In genomic region chr16:4387769-4388168, GRCh38 we compare ENCODE assay signal across 20 cellular contexts. TPM values are rescaled to one million over a fixed set of nuclear protein-coding genes. Genes with fewer than 3 reads are reported as not detected.
DNase-seq lines count a peak whose midpoint lies in the region; ATAC-seq and TF ChIP-seq lines count a peak whose summit lies in the region.
"Had no signal": no experiment of that assay in that cellular context is flagged by ENCODE, and none has a peak within 500 bp of the region (broad histone marks: within the 10 kb centered on the region; RNA-seq: fewer than 3 reads in every experiment).

No MANE protein-coding gene starts in this region.

- peaks cover 9% of the 10 kb centered on the region for H3K36me3 Mint-ChIP-seq in activated CD8-positive, alpha-beta memory T cell treated with anti-CD3 and anti-CD28 coated beads, Interleukin-2, amount 10 ng/mL, durations not matched to agents 7 days and 5 days

- DNase-seq in SJSA1 (ENCODE audit: low read depth in 1 of 2, low spot score in 2 of 2) = no peak
- no peak for DNase-seq in fibroblast of lung (ENCODE audit: low read depth in 2 of 2)
- no peak for DNase-seq in trophoblast cell
- no peak for DNase-seq in activated CD8-positive, alpha-beta memory T cell treated with anti-CD3 and anti-CD28 coated beads, Interleukin-2, amount 10 ng/mL, durations not matched to agents 7 days and 5 days
- no peak for DNase-seq in G401 (ENCODE audit: low spot score)
- DNase-seq in kidney glomerular epithelial cell (lab: John Stamatoyannopoulos, UW) = no peak
- DNase-seq in NCI-H2196 treated with DMSO at 0.1 percent for 48 hours (lab: John Stamatoyannopoulos, UW; ENCODE audit: unreplicated experiment) = no peak
- DNase-seq: activated CD4-positive, alpha-beta T cell treated with anti-CD3 and anti-CD28 coated beads for 48 hours; activated effector memory CD4-positive, alpha-beta T cell treated with anti-CD3 and anti-CD28 coated beads, Interleukin-2, amount 50 U/mL, for 16 hours; caudate nucleus; immature natural killer cell; KG1; NCI-H1930; NCI-H446 treated with DMSO at 0.1 percent for 48 hours; ovary; stimulated activated CD4-positive, alpha-beta T cell treated with anti-CD3 and anti-CD28 coated beads, Interleukin-2, amount 100 ng/mL, for 24 hours had no signal

- no peak overlapping the region for H3K4me2 ChIP-seq in fibroblast of lung (ENCODE audit: extremely low read depth, insufficient read depth, low read length)
- no peak overlapping the region for H3K4me2 ChIP-seq in trophoblast cell (ENCODE audit: low read length)

- peak overlapping the region; percentile 99 for H4K91ac ChIP-seq in trophoblast cell (ENCODE audit: low read depth, low read length)

- H3K27me3 Mint-ChIP-seq in activated CD8-positive, alpha-beta memory T cell treated with anti-CD3 and anti-CD28 coated beads, Interleukin-2, amount 10 ng/mL, durations not matched to agents 7 days and 5 days = no peaks in the 10 kb centered on the region
- H3K27me3 Mint-ChIP-seq: stimulated activated naive CD8-positive, alpha-beta T cell treated with anti-CD3 and anti-CD28 coated beads, Interleukin-15, Interleukin-2, amounts not matched to agents 100 ng/mL and 50 ng/mL, for 24 hours had no signal

- H3K23ac ChIP-seq in trophoblast cell (ENCODE audit: low read length) = no peak overlapping the region

- H3K4me1 ChIP-seq in ACC112 (ENCODE audit: control insufficient read depth, insufficient read depth, low read length, unreplicated experiment) (peaks cover 66% of the 10 kb centered on the region), SJSA1 (replicated peaks) (peaks cover 87% of the 10 kb centered on the region), fibroblast of lung (ENCODE audit: control insufficient read depth, extremely low read depth, insufficient read depth, low read length) (peaks cover 73% of the 10 kb centered on the region), trophoblast cell (ENCODE audit: control insufficient read depth in 1 of 2, insufficient read depth in 2 of 2, low read length in 2 of 2) (peaks cover 52 to 63% of the 10 kb centered on the region in 2 experiments)
- H3K4me1 ChIP-seq: HAP-1 had no signal

- H3K9me3 ChIP-seq in SJSA1 (replicated peaks) = no peaks in the 10 kb centered on the region
- H3K9me3 ChIP-seq in fibroblast of lung (ENCODE audit: control insufficient read depth, insufficient read depth, low read depth, low read length) = no peaks in the 10 kb centered on the region
- H3K9me3 ChIP-seq in trophoblast cell (ENCODE audit: insufficient read depth, low read depth, low read length) = peaks cover 2% of the 10 kb centered on the region
- H3K9me3 ChIP-seq: BLaER1 treated with 17β-estradiol and CSF1 and Interleukin-3, amounts not matched to agents 10 nM and 100 nM; HAP-1; ovary had no signal

- H3K9me3 Mint-ChIP-seq in activated CD8-positive, alpha-beta memory T cell treated with anti-CD3 and anti-CD28 coated beads, Interleukin-2, amount 10 ng/mL, durations not matched to agents 7 days and 5 days (ENCODE audit: low read depth) = no peaks in the 10 kb centered on the region
- H3K9me3 Mint-ChIP-seq: stimulated activated naive CD8-positive, alpha-beta T cell treated with anti-CD3 and anti-CD28 coated beads, Interleukin-15, Interleukin-2, amounts not matched to agents 100 ng/mL and 50 ng/mL, for 24 hours had no signal

- H3K27ac Mint-ChIP-seq in activated CD8-positive, alpha-beta memory T cell treated with anti-CD3 and anti-CD28 coated beads, Interleukin-2, amount 10 ng/mL, durations not matched to agents 7 days and 5 days = no peak overlapping the region
- H3K27ac Mint-ChIP-seq: stimulated activated naive CD8-positive, alpha-beta T cell treated with anti-CD3 and anti-CD28 coated beads, Interleukin-15, Interleukin-2, amounts not matched to agents 100 ng/mL and 50 ng/mL, for 24 hours had no signal

- H4K12ac ChIP-seq in trophoblast cell (ENCODE audit: low read depth, low read length) = peak overlapping the region; percentile 66

- H2BK120ac ChIP-seq in trophoblast cell (ENCODE audit: insufficient read depth, low read length, poor library complexity) = peak overlapping the region; percentile 98

- no peak overlapping the region for H2AFZ ChIP-seq in ACC112 (ENCODE audit: low read length, unreplicated experiment)
- H2AFZ ChIP-seq in fibroblast of lung (ENCODE audit: low read length) = no peak overlapping the region
- H2AFZ ChIP-seq in trophoblast cell (ENCODE audit: insufficient read depth, low read length, poor library complexity) = peak overlapping the region; percentile 24

- H3K79me1 ChIP-seq in trophoblast cell (ENCODE audit: low read length) = peaks cover 44% of the 10 kb centered on the region

- no peaks in the 10 kb centered on the region for H3K4me1 Mint-ChIP-seq in activated CD8-positive, alpha-beta memory T cell treated with anti-CD3 and anti-CD28 coated beads, Interleukin-2, amount 10 ng/mL, durations not matched to agents 7 days and 5 days

- H2BK5ac ChIP-seq in trophoblast cell (ENCODE audit: low read depth, low read length, poor library complexity) = peak overlapping the region; percentile 90

- CTCF ChIA-PET in activated CD8-positive, alpha-beta memory T cell treated with anti-CD3 and anti-CD28 coated beads, Interleukin-2, amount 10 ng/mL, durations not matched to agents 7 days and 5 days (lab: Charles Lee) = no interaction called here

- H3K27ac ChIP-seq in ACC112 (ENCODE audit: low read depth, low read length) = peak overlapping the region; percentile 28; the same call in 1 of the 2 replicates
- peak overlapping the region; percentile 65 for H3K27ac ChIP-seq in SJSA1
- H3K27ac ChIP-seq in fibroblast of lung (ENCODE audit: insufficient read depth, low read length) = peak overlapping the region; percentile 34
- H3K27ac ChIP-seq in trophoblast cell (ENCODE audit: low read depth, low read length) = peak overlapping the region; percentile 75
- H3K27ac ChIP-seq: BLaER1 treated with 17β-estradiol and CSF1 and Interleukin-3, amounts not matched to agents 10 nM and 100 nM; ovary had no signal

- H3K9ac ChIP-seq in fibroblast of lung (ENCODE audit: insufficient read depth, low read length) (no peak overlapping the region), trophoblast cell (ENCODE audit: low read length) (no peak overlapping the region)

- in situ Hi-C loops in G401 (cut with HindIII; ENCODE audit: low sequenced_read_pairs) = no loop called here

- H3K79me2 ChIP-seq in ACC112 (ENCODE audit: control insufficient read depth, insufficient read depth, low read length, unreplicated experiment) (no peaks in the 10 kb centered on the region), fibroblast of lung (ENCODE audit: control insufficient read depth, insufficient read depth, low read length) (peaks cover 3% of the 10 kb centered on the region), trophoblast cell (ENCODE audit: control insufficient read depth, insufficient read depth, low read length, poor library complexity) (peaks cover 16% of the 10 kb centered on the region)

- H3K18ac ChIP-seq in trophoblast cell (ENCODE audit: low read length) = peak overlapping the region; percentile 44

- H3K4ac ChIP-seq in trophoblast cell (ENCODE audit: low read depth, low read length) = peak overlapping the region; percentile 56

- H3K27me3 ChIP-seq in ACC112 (ENCODE audit: insufficient read depth, low read length) (no peaks in the 10 kb centered on the region), SJSA1 (replicated peaks) (no peaks in the 10 kb centered on the region), fibroblast of lung (ENCODE audit: control insufficient read depth, insufficient read depth, low read length) (no peaks in the 10 kb centered on the region), trophoblast cell (ENCODE audit: insufficient read depth, low read length) (no peaks in the 10 kb centered on the region)
- H3K27me3 ChIP-seq: BLaER1 treated with 17β-estradiol and CSF1 and Interleukin-3, amounts not matched to agents 10 nM and 100 nM; ovary had no signal

- H3K36me3 ChIP-seq in ACC112 (ENCODE audit: insufficient read depth, low read length) (peaks cover 9% of the 10 kb centered on the region; the same call in 1 of the 2 replicates), SJSA1 (peaks cover 55% of the 10 kb centered on the region), fibroblast of lung (ENCODE audit: control insufficient read depth, insufficient read depth, low read length) (peaks cover 18% of the 10 kb centered on the region), trophoblast cell (ENCODE audit: control insufficient read depth in 1 of 2, insufficient read depth in 2 of 2, low read length in 2 of 2) (peaks cover 13 to 14% of the 10 kb centered on the region in 2 experiments)
- H3K36me3 ChIP-seq: ovary had no signal

- peak overlapping the region; percentile 42 for H4K8ac ChIP-seq in trophoblast cell (ENCODE audit: low read depth, low read length)

- ATAC-seq in activated CD8-positive, alpha-beta memory T cell treated with anti-CD3 and anti-CD28 coated beads, Interleukin-2, amount 10 ng/mL, durations not matched to agents 7 days and 5 days = no peak

- peak overlapping the region; percentile 99 for H2AK5ac ChIP-seq in trophoblast cell (ENCODE audit: low read length)

- no peak for TF ChIP-seq CTCF in fibroblast of lung (conservative IDR thresholded peaks at IDR 0.05 in 1 of 2, IDR thresholded peaks at IDR 0.05 in 1 of 2; ENCODE audit: low read depth in 1 of 2, low read length in 2 of 2)

- H2BK12ac ChIP-seq in trophoblast cell (ENCODE audit: low read length) = peak overlapping the region; percentile 63

- H4K20me1 ChIP-seq in fibroblast of lung (ENCODE audit: control insufficient read depth, extremely low read depth, insufficient read depth, low read length) = no peaks in the 10 kb centered on the region

- WGBS in trophoblast cell (ENCODE audit: extremely low coverage, insufficient coverage, insufficient read length) = no CpG with 5 or more reads among the region's 20 CpGs

- H3K14ac ChIP-seq in trophoblast cell (ENCODE audit: low read length) = peak overlapping the region; percentile 94

- H3K4me3 ChIP-seq in ACC112 (ENCODE audit: low read depth, low read length) = no peak overlapping the region
- no peak overlapping the region for H3K4me3 ChIP-seq in SJSA1
- no peak overlapping the region for H3K4me3 ChIP-seq in fibroblast of lung (replicated peaks in 1 of 4; ENCODE audit: control extremely low read depth in 1 of 4, insufficient read depth in 1 of 4, low read depth in 3 of 4, low read length in 4 of 4)
- no peak overlapping the region for H3K4me3 ChIP-seq in trophoblast cell (ENCODE audit: low read depth, low read length)
- H3K4me3 ChIP-seq: BLaER1 treated with 17β-estradiol and CSF1 and Interleukin-3, amounts not matched to agents 10 nM and 100 nM; HAP-1; ovary had no signal

- H3K4me3 Mint-ChIP-seq in activated CD8-positive, alpha-beta memory T cell treated with anti-CD3 and anti-CD28 coated beads, Interleukin-2, amount 10 ng/mL, durations not matched to agents 7 days and 5 days = no peak overlapping the region
- H3K4me3 Mint-ChIP-seq: immature natural killer cell; stimulated activated naive CD8-positive, alpha-beta T cell treated with anti-CD3 and anti-CD28 coated beads, Interleukin-15, Interleukin-2, amounts not matched to agents 100 ng/mL and 50 ng/mL, for 24 hours had no signal

RNA-seq across cellular contexts. Expression of gene VASN, which starts 16.1 kb away (rescaled TPM):
- 85.4 and 93.6 TPM in 2 replicates for total RNA-seq in SJSA1 (2014; rRNA removed; shearing (Covaris generic))
- total RNA-seq in fibroblast of lung = 57.0 and 79.4 TPM in 2 replicates
- polyA plus RNA-seq in fibroblast of lung = 30.6 and 61.9 TPM in 2 replicates
- polyA plus RNA-seq in fibroblast of lung (2012) = 85.6 and 136 TPM in 2 replicates
- polyA minus RNA-seq in fibroblast of lung (ENCODE audit: low replicate concordance) = 42.0 and 88.8 TPM in 2 replicates
- polyA plus RNA-seq in trophoblast cell (2013) = 17.6 and 18.2 TPM in 2 replicates
- total RNA-seq in activated CD8-positive, alpha-beta memory T cell treated with anti-CD3 and anti-CD28 coated beads, Interleukin-2, amount 10 ng/mL, durations not matched to agents 7 days and 5 days = not detected
- total RNA-seq in G401 (2014; rRNA removed; shearing (Covaris generic)) = 9.9 and 14.4 TPM in 2 replicates

RNA-seq across cellular contexts. Expression of gene CORO7, which starts 28.6 kb away (rescaled TPM):
- 18.6 and 26.8 TPM in 2 replicates for total RNA-seq in SJSA1 (2014; rRNA removed; shearing (Covaris generic))
- total RNA-seq in fibroblast of lung = 5.4 and 11.1 TPM in 2 replicates
- 5.6 and 6.1 TPM in 2 replicates for polyA plus RNA-seq in fibroblast of lung
- polyA plus RNA-seq in fibroblast of lung (2012) = 7.2 and 8.6 TPM in 2 replicates
- polyA minus RNA-seq in fibroblast of lung (ENCODE audit: low replicate concordance) = 16.1 and 18.2 TPM in 2 replicates
- 18.8 and 18.9 TPM in 2 replicates for polyA plus RNA-seq in trophoblast cell (2013)
- 100 to 1,000 TPM; 142 to 246 TPM for total RNA-seq in activated CD8-positive, alpha-beta memory T cell treated with anti-CD3 and anti-CD28 coated beads, Interleukin-2, amount 10 ng/mL, durations not matched to agents 7 days and 5 days
- 34.2 and 39.5 TPM in 2 replicates for total RNA-seq in G401 (2014; rRNA removed; shearing (Covaris generic))

RNA-seq across cellular contexts. Expression of gene PAM16, which starts 36.6 kb away (rescaled TPM):
- total RNA-seq in SJSA1 (2014; rRNA removed; shearing (Covaris generic)) = 86.4 and 125 TPM in 2 replicates
- 24.4 and 34.3 TPM in 2 replicates for total RNA-seq in fibroblast of lung
- polyA plus RNA-seq in fibroblast of lung = 14.8 and 19.9 TPM in 2 replicates
- 28.6 and 37.1 TPM in 2 replicates for polyA plus RNA-seq in fibroblast of lung (2012)
- 9.2 and 9.5 TPM in 2 replicates for polyA minus RNA-seq in fibroblast of lung (ENCODE audit: low replicate concordance)
- 40.6 and 45.5 TPM in 2 replicates for polyA plus RNA-seq in trophoblast cell (2013)
- 10 to 100 TPM; 47.5 to 49.4 TPM for total RNA-seq in activated CD8-positive, alpha-beta memory T cell treated with anti-CD3 and anti-CD28 coated beads, Interleukin-2, amount 10 ng/mL, durations not matched to agents 7 days and 5 days
- total RNA-seq in G401 (2014; rRNA removed; shearing (Covaris generic)) = 68.3 and 83.9 TPM in 2 replicates

RNA-seq across cellular contexts. Expression of gene DNAJA3, which starts 37.9 kb away (rescaled TPM):
- 58.2 and 81.9 TPM in 2 replicates for total RNA-seq in SJSA1 (2014; rRNA removed; shearing (Covaris generic))
- total RNA-seq in fibroblast of lung = 59.8 and 66.1 TPM in 2 replicates
- 27.8 and 39.8 TPM in 2 replicates for polyA plus RNA-seq in fibroblast of lung
- polyA plus RNA-seq in fibroblast of lung (2012) = 22.3 and 32.2 TPM in 2 replicates
- 30.6 and 36.4 TPM in 2 replicates for polyA minus RNA-seq in fibroblast of lung (ENCODE audit: low replicate concordance)
- 32.8 and 34.3 TPM in 2 replicates for polyA plus RNA-seq in trophoblast cell (2013)
- total RNA-seq in activated CD8-positive, alpha-beta memory T cell treated with anti-CD3 and anti-CD28 coated beads, Interleukin-2, amount 10 ng/mL, durations not matched to agents 7 days and 5 days = 10 to 100 TPM; 64.0 to 68.7 TPM
- total RNA-seq in G401 (2014; rRNA removed; shearing (Covaris generic)) = 79.4 and 89.7 TPM in 2 replicates

Comparison
In these comparisons a context has a peak if more than half of its experiments do, and no peak if none do; other contexts are left out.
1. RNA of gene VASN, which starts 16.1 kb away (total RNA-seq): 85.4 to 93.6 TPM in SJSA1, 57.0 to 79.4 TPM in fibroblast of lung and 9.9 to 14.4 TPM in G401; not detected in activated CD8-positive, alpha-beta memory T cell treated with anti-CD3 and anti-CD28 coated beads, Interleukin-2, amount 10 ng/mL, durations not matched to agents 7 days and 5 days; every median in the first group is over 10 times any median in the second.
2. Peak in every context shown above with its lines, with median percentiles within 50 percentile points of each other: H3K27ac ChIP-seq.